ENCODE assay signal across 8 cellular contexts in genomic region chr9:12457237-12457636, GRCh38.
"Had no signal": no experiment of that assay in that cellular context is flagged by ENCODE, and none has a peak within 500 bp of the region (broad histone marks: within the 10 kb centered on the region; RNA-seq: fewer than 3 reads in every experiment).

No MANE protein-coding gene starts in this region.

- FAIRE-seq: G401.6, GM12878, GM12891, GM12892, GM18507, GM19239 had no signal

- DNase-seq: GDM1, GF-D8 had no signal

- H3K4me3 ChIP-seq: GM12878 had no signal

- ATAC-seq: GM12878 had no signal
